In genomic region chr19:991174-991931, GRCh38 we compare ENCODE assay signal across 10 cellular contexts. TPM values are rescaled to one million over a fixed set of nuclear protein-coding genes. Genes with fewer than 3 reads are reported as not detected.
DNase-seq lines count a peak whose midpoint lies in the region; ATAC-seq, FAIRE-seq and TF ChIP-seq lines count a peak whose summit lies in the region.
"Had no signal": no experiment of that assay in that cellular context is flagged by ENCODE, and none has a peak within 500 bp of the region (broad histone marks: within the 10 kb centered on the region; RNA-seq: fewer than 3 reads in every experiment).

No MANE protein-coding gene starts in this region.

- ATAC-seq in A549 (peak; percentile 10 to 19; a peak in 3 of 6 replicates), GM21717 (IDR thresholded peaks at IDR 0.05; ENCODE audit: unreplicated experiment) (no peak)

- CTCF ChIA-PET in A549 (lab: Yijun Ruan, JAX): interaction anchor here (1.4 kb wide), 2 partner anchors 9 to 69 kb away, joined by 3 to 5 read pairs; no protein-coding TSS in a partner anchor

- TF ChIP-seq EP300 in A549 (IDR thresholded peaks at IDR 0.05) (no peak), sigmoid colon (IDR thresholded peaks at IDR 0.05) (no peak)

- H3K27me3 ChIP-seq in sigmoid colon: peaks cover 5 to 20% (median 9%) of the 10 kb centered on the region in 3 donors

- H3K4me1 ChIP-seq in A549: peaks cover 7% of the 10 kb centered on the region; the same call in 2 of the 3 replicates
- H3K4me1 ChIP-seq in kidney (ENCODE audit: control insufficient read depth in 1 of 2, insufficient read depth in 1 of 2, low read depth in 1 of 2, low read length in 2 of 2): peaks cover 14% of the 10 kb centered on the region in 2 donors
- peaks cover 0 to 8% (median 6%) of the 10 kb centered on the region in 4 donors for H3K4me1 ChIP-seq in sigmoid colon

- peak in 1 of 2 experiments; percentile 75 for DNase-seq in A549 (ENCODE audit: low read depth in 1 of 2, low spot score in 1 of 2)
- DNase-seq in NAMALWA (ENCODE audit: low spot score): peak; percentile 56
- peak; percentile 73 for DNase-seq in activated T-cell treated with anti-CD3 and anti-CD28 coated beads, Interleukin-2, amount 50 U/mL, for 1 hour
- peak; percentile 83 for DNase-seq in kidney
- peak; percentile 50 for DNase-seq in urothelium cell line (ENCODE audit: low spot score)
- no peak for DNase-seq in sigmoid colon
- DNase-seq in NCI-H2171 treated with DMSO at 0.1 percent for 48 hours (lab: John Stamatoyannopoulos, UW): no peak

- no CpG with 5 or more reads among the region's 47 CpGs for WGBS in A549 (ENCODE audit: missing lambda C conversion rate)
- WGBS in sigmoid colon, 2 donors: 74 to 88% methylated on average over 45 to 47 of the region's 47 CpGs

- H3K9me3 ChIP-seq in A549 (no peaks in the 10 kb centered on the region), kidney (ENCODE audit: control insufficient read depth in 1 of 2, low read length in 2 of 2) (no peaks in the 10 kb centered on the region), sigmoid colon (no peaks in the 10 kb centered on the region)
- H3K9me3 ChIP-seq: SJSA1 had no signal

- no peak overlapping the region for H3K27ac ChIP-seq in A549
- no peak overlapping the region for H3K27ac ChIP-seq in kidney (ENCODE audit: low read depth in 2 of 2, low read length in 2 of 2)
- no peak overlapping the region for H3K27ac ChIP-seq in sigmoid colon
- H3K27ac ChIP-seq: SJSA1 had no signal

- FAIRE-seq in A549 (lab: Jason Lieb, UNC) (no peak), kidney (lab: Jason Lieb, UNC) (no peak), urothelium cell line (lab: Jason Lieb, UNC) (no peak)

- intact Hi-C loops in kidney (cut with DNase I) (no loop called here), sigmoid colon (cut with DNase I) (no loop called here)

- no peak overlapping the region for H3K4me2 ChIP-seq in A549

- TF ChIP-seq CTCF in A549 (IDR thresholded peaks at IDR 0.05) (no peak), kidney (IDR thresholded peaks at IDR 0.05; ENCODE audit: borderline replicate concordance, extremely low read depth, insufficient read depth) (no peak), sigmoid colon (IDR thresholded peaks at IDR 0.05) (no peak)

- H3K36me3 ChIP-seq in kidney (ENCODE audit: control insufficient read depth in 1 of 2, insufficient read depth in 2 of 2, low read length in 2 of 2): peaks cover 0 to 11% of the 10 kb centered on the region in 2 donors
- H3K36me3 ChIP-seq in sigmoid colon: peaks cover 0 to 62% (median 22%) of the 10 kb centered on the region in 4 donors

- H3K9ac ChIP-seq in kidney (ENCODE audit: low read length in 2 of 2): no peak overlapping the region

- no peak for TF ChIP-seq POLR2A in A549 (IDR thresholded peaks at IDR 0.05; ENCODE audit: low read length)
- TF ChIP-seq POLR2A in sigmoid colon (IDR thresholded peaks at IDR 0.05): no peak

- POLR2A ChIA-PET in A549 (lab: Yijun Ruan, JAX): no interaction called here

- H3K4me3 ChIP-seq in A549: no peak overlapping the region
- H3K4me3 ChIP-seq in kidney (ENCODE audit: low read length in 2 of 2): no peak overlapping the region
- no peak overlapping the region for H3K4me3 ChIP-seq in sigmoid colon
- H3K4me3 ChIP-seq: lung, SJSA1 had no signal

- TF ChIP-seq RAD21 in A549 (conservative IDR thresholded peaks at IDR 0.05 in 1 of 2, IDR thresholded peaks at IDR 0.05 in 1 of 2): no peak

TF ChIP-seq in A549, 52 proteins besides CTCF, POLR2A, EP300 and RAD21:
- TF ChIP-seq HOXA7 (CRISPR knock-in tag; IDR thresholded peaks at IDR 0.05) (no peak), HES2 (IDR thresholded peaks at IDR 0.05) (no peak), CHD2 (IDR thresholded peaks at IDR 0.05; ENCODE audit: low read length, partially characterized antibody) (no peak), ZC3H11A (IDR thresholded peaks at IDR 0.05) (no peak), FOSB (CRISPR knock-in tag; IDR thresholded peaks at IDR 0.05) (no peak)

RNA-seq across cellular contexts. Expression of gene WDR18, which starts 7.2 kb away (rescaled TPM):
- 22.2 and 23.8 TPM in 2 replicates for polyA plus RNA-seq in A549 (2011; rRNA removed)
- polyA plus RNA-seq in A549 (2012; cell fraction: cytosol; rRNA removed): 81.3 and 113 TPM in 2 replicates
- 172 and 262 TPM in 2 replicates for polyA plus RNA-seq in A549 (2012; cell fraction: nucleus; rRNA removed)
- 41.7 to 48.9 TPM (median 48.1 TPM) in 3 replicates for polyA plus RNA-seq in A549 (2017; fragmentation: RNase III; extraction: RNeasy Plus Mini Kit Qiagen cat#74134 plus additional on column Dnase treatment)
- 32.2 and 38.4 TPM in 2 replicates for polyA minus RNA-seq in A549 (2011; rRNA and poly(A)+ RNA removed)
- total RNA-seq in kidney: 40.3 TPM
- 77.2 TPM for polyA plus RNA-seq in kidney (ENCODE audit: insufficient read depth, low read depth, low replicate concordance)
- total RNA-seq in sigmoid colon: 10 to 100 TPM; 14.3 to 33.1 (median 30.4) TPM
- polyA plus RNA-seq in sigmoid colon: 10 to 100 TPM; 22.4 to 65.8 (median 43.8) TPM

RNA-seq across cellular contexts. Expression of gene GRIN3B, which starts 8.9 kb away (rescaled TPM):
- 0.65 and 0.67 TPM in 2 replicates for polyA plus RNA-seq in A549 (2011; rRNA removed)
- 1.1 and 2.8 TPM in 2 replicates for polyA plus RNA-seq in A549 (2012; cell fraction: cytosol; rRNA removed)
- 13.1 and 22.7 TPM in 2 replicates for polyA plus RNA-seq in A549 (2012; cell fraction: nucleus; rRNA removed)
- 1.1 to 1.5 TPM (median 1.5 TPM) in 3 replicates for polyA plus RNA-seq in A549 (2017; fragmentation: RNase III; extraction: RNeasy Plus Mini Kit Qiagen cat#74134 plus additional on column Dnase treatment)
- polyA minus RNA-seq in A549 (2011; rRNA and poly(A)+ RNA removed): 0.58 and 0.87 TPM in 2 replicates
- total RNA-seq in kidney: 0.44 TPM
- polyA plus RNA-seq in kidney (ENCODE audit: insufficient read depth, low read depth, low replicate concordance): 0.15 TPM
- under 1 TPM in 1 of 4 donors, not detected in 3; 0.14 TPM for total RNA-seq in sigmoid colon
- polyA plus RNA-seq in sigmoid colon: under 1 TPM in 1 of 3 donors, not detected in 2; 0.04 TPM
- total RNA-seq: SJSA1 had no signal

RNA-seq across cellular contexts. Expression of gene TMEM259, which starts 29.6 kb away (rescaled TPM):
- polyA plus RNA-seq in A549 (2011; rRNA removed) (45.6 and 53.3 TPM in 2 replicates), A549 (2017; fragmentation: RNase III; extraction: RNeasy Plus Mini Kit Qiagen cat#74134 plus additional on column Dnase treatment) (71.1 to 82.2 TPM (median 78.3 TPM) in 3 replicates), kidney (ENCODE audit: insufficient read depth, low read depth, low replicate concordance) (129 TPM), sigmoid colon (100 to 1,000 TPM in 1 of 3 donors, 10 to 100 TPM in 2; 19.2 to 232 (median 25.9) TPM)
- polyA plus RNA-seq in A549 (2012; cell fraction: cytosol; rRNA removed): 106 and 148 TPM in 2 replicates
- polyA plus RNA-seq in A549 (2012; cell fraction: nucleus; rRNA removed): 608 and 842 TPM in 2 replicates
- 41.2 and 48.5 TPM in 2 replicates for polyA minus RNA-seq in A549 (2011; rRNA and poly(A)+ RNA removed)
- total RNA-seq in kidney (180 TPM), sigmoid colon (100 to 1,000 TPM in 2 of 4 donors, 10 to 100 TPM in 2; 85.6 to 174 (median 126) TPM)

RNA-seq across cellular contexts. Expression of gene RNU6-2, which starts 30.0 kb away (rescaled TPM):
- not detected in 2 replicates for polyA plus RNA-seq in A549 (2011; rRNA removed)
- not detected in 2 replicates for polyA plus RNA-seq in A549 (2012; cell fraction: cytosol; rRNA removed)
- not detected in 2 replicates for polyA plus RNA-seq in A549 (2012; cell fraction: nucleus; rRNA removed)
- polyA plus RNA-seq in A549 (2017; fragmentation: RNase III; extraction: RNeasy Plus Mini Kit Qiagen cat#74134 plus additional on column Dnase treatment): not detected in 3 replicates
- under 0.01 TPM in 1 of 2 replicates, not detected in the other for polyA minus RNA-seq in A549 (2011; rRNA and poly(A)+ RNA removed)
- not detected for total RNA-seq in kidney
- not detected for polyA plus RNA-seq in kidney (ENCODE audit: insufficient read depth, low read depth, low replicate concordance)
- total RNA-seq in sigmoid colon: not detected
- not detected for polyA plus RNA-seq in sigmoid colon
- total RNA-seq: lung, SJSA1 had no signal
- polyA plus RNA-seq: lung had no signal

RNA-seq across cellular contexts. Expression of gene CNN2, which starts 35.1 kb away (rescaled TPM):
- 31.7 and 32.2 TPM in 2 replicates for polyA plus RNA-seq in A549 (2011; rRNA removed)
- polyA plus RNA-seq in A549 (2012; cell fraction: cytosol; rRNA removed): 102 and 104 TPM in 2 replicates
- polyA plus RNA-seq in A549 (2012; cell fraction: nucleus; rRNA removed): 111 TPM in 2 replicates
- polyA plus RNA-seq in A549 (2017; fragmentation: RNase III; extraction: RNeasy Plus Mini Kit Qiagen cat#74134 plus additional on column Dnase treatment): 99.3 to 115 TPM (median 101 TPM) in 3 replicates
- polyA minus RNA-seq in A549 (2011; rRNA and poly(A)+ RNA removed): 94.3 and 125 TPM in 2 replicates
- 131 TPM for total RNA-seq in kidney
- 64.1 TPM for polyA plus RNA-seq in kidney (ENCODE audit: insufficient read depth, low read depth, low replicate concordance)
- total RNA-seq in sigmoid colon: 10 to 100 TPM; 25.5 to 59.0 (median 36.3) TPM
- 100 to 1,000 TPM in 1 of 3 donors, 10 to 100 TPM in 2; 48.0 to 115 (median 53.9) TPM for polyA plus RNA-seq in sigmoid colon

Comparison
In these comparisons a context has a peak if more than half of its experiments do, and no peak if none do; other contexts are left out.
1. DNase-seq: peak in NAMALWA (single experiment), activated T-cell treated with anti-CD3 and anti-CD28 coated beads, Interleukin-2, amount 50 U/mL, for 1 hour (single experiment), kidney (single experiment) and urothelium cell line (single experiment); none in sigmoid colon (single experiment) and NCI-H2171 treated with DMSO at 0.1 percent for 48 hours (single experiment).